ENCODE assay signal across 1 cellular context in the genomic region with DNA sequence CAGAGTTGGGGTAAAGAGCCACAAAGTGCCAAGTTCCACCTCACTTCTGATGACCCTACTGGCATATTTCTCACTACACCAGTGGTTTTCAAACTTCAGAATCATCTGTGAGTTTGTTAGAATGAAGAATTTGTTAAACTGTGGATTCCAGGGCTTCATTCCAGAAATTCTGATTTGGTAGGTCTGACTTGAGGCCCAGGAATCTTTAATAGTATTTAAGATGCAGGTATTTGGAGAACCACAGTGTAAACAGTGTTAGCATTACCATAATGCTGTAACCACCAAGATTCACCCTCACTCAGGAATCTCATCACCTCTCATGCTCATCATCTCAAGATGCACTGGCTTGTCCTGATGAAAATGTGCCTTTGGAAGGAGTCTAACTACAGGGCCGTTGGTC.
TF ChIP-seq lines count a peak whose summit lies in the region.

No MANE protein-coding gene starts in this region.

TF ChIP-seq in IMR-90, 13 proteins besides CTCF, POLR2A, EP300 and RAD21 (continued from another document):
- TF ChIP-seq, protein P1, sequence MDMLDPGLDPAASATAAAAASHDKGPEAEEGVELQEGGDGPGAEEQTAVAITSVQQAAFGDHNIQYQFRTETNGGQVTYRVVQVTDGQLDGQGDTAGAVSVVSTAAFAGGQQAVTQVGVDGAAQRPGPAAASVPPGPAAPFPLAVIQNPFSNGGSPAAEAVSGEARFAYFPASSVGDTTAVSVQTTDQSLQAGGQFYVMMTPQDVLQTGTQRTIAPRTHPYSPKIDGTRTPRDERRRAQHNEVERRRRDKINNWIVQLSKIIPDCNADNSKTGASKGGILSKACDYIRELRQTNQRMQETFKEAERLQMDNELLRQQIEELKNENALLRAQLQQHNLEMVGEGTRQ (IDR thresholded peaks at IDR 0.05; ENCODE audit: low read depth, low read length): no peak
- TF ChIP-seq MAFK (IDR thresholded peaks at IDR 0.05; ENCODE audit: low read depth, low read length) (no peak), CHD1 (IDR thresholded peaks at IDR 0.05; ENCODE audit: low read depth, low read length) (no peak)
- TF ChIP-seq, protein P2, sequence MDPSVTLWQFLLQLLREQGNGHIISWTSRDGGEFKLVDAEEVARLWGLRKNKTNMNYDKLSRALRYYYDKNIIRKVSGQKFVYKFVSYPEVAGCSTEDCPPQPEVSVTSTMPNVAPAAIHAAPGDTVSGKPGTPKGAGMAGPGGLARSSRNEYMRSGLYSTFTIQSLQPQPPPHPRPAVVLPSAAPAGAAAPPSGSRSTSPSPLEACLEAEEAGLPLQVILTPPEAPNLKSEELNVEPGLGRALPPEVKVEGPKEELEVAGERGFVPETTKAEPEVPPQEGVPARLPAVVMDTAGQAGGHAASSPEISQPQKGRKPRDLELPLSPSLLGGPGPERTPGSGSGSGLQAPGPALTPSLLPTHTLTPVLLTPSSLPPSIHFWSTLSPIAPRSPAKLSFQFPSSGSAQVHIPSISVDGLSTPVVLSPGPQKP (IDR thresholded peaks at IDR 0.05; ENCODE audit: borderline replicate concordance, low read depth, low read length): no peak
TF ChIP-seq in IMR-90: peak in this region for 0.
